12 cellular contexts compared by ENCODE assay signal in the genomic region with DNA sequence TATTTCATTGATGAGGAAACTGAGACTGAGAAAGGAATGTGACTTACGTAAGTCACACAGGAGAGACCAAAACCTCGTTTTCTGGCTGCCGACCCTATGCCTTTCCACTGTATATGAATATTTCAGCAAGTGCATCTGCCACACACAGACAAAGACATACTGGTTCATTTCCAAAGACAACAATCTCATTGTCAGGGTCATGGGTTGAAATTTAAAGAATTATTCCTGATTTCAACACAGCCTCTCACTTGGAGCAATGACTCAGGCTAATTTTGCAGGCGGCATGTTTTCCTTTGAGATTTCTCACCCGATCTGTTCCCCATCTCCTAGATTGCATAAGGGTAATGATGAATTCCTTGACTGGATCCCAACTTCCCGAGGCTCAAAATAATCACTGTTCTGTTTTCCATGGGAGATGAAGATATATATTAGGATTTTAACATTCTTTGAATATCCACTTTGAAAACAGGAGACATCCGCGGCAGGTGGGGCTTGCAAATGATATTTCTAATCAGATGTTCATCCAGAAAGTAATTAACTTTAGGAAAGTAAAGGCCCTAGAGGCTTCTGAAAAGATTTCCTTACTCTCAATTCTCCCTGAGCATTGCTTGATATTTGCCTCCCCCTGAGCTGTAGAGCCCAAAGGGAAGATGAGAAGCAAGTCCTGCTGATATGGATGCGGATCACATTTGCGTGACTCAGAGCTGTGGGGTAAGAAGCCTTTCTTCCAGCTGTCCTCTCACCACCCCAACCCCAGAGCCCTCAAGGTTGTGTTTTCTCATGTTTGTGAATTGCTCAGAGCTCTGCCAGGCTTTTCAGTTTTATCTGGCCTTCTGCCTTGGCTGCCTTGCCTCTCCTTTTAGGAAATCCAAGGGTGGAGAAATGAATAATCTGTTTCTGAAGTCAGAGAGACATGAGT.
DNase-seq lines count a peak whose midpoint lies in the region; ATAC-seq, FAIRE-seq and TF ChIP-seq lines count a peak whose summit lies in the region.
"Had no signal": no experiment of that assay in that cellular context is flagged by ENCODE, and none has a peak within 500 bp of the region (broad histone marks: within the 10 kb centered on the region; RNA-seq: fewer than 3 reads in every experiment).

No MANE protein-coding gene starts in this region.

- H3K36me3 ChIP-seq in SK-N-SH (replicated peaks in 1 of 2; ENCODE audit: control insufficient read depth in 1 of 2, insufficient read depth in 2 of 2, low read length in 1 of 2) (no peaks in the 10 kb centered on the region), pancreas (no peaks in the 10 kb centered on the region)
- H3K36me3 ChIP-seq: neutrophil had no signal

- TF ChIP-seq CTCF in Calu3 (IDR thresholded peaks at IDR 0.05; ENCODE audit: unreplicated experiment): no peak
- no peak for TF ChIP-seq CTCF in SK-N-SH (IDR thresholded peaks at IDR 0.05)
- no peak for TF ChIP-seq CTCF in pancreas (IDR thresholded peaks at IDR 0.05)

- DNase-seq in Calu3 (no peak), SK-N-SH (no peak), fibroblast of the conjunctiva (ENCODE audit: low read depth) (peak; percentile 97), pancreas (peak in 1 of 6 donors; percentile 17), HT-29 (ENCODE audit: low spot score) (no peak), NCI-H1436 treated with DMSO at 0.1 percent for 48 hours (lab: John Stamatoyannopoulos, UW) (no peak)
- DNase-seq: NCI-H1092 had no signal

- no peaks in the 10 kb centered on the region for H3K27me3 Mint-ChIP-seq in Calu3 (ENCODE audit: unreplicated experiment)

- WGBS in SK-N-SH (ENCODE audit: low lambda C conversion rate): 70% methylated on average over 10 of the region's 10 CpGs
- WGBS in pancreas, 2 donors: 82 to 88% methylated on average over 10 of the region's 10 CpGs

- peaks cover 61% of the 10 kb centered on the region for H3K4me1 Mint-ChIP-seq in Calu3 (ENCODE audit: low read depth, unreplicated experiment)

- H3K79me2 ChIP-seq in SK-N-SH (ENCODE audit: insufficient read depth): no peaks in the 10 kb centered on the region

- peak overlapping the region; percentile 23 for H3K27ac Mint-ChIP-seq in Calu3 (ENCODE audit: unreplicated experiment)

- intact Hi-C loops in Calu3 (cut with micrococcal nuclease; ENCODE audit: unreplicated experiment): loop anchor here (10.0 kb wide), 1 partner anchor 176 kb away; no protein-coding TSS in a partner anchor
- intact Hi-C loops in pancreas (cut with DNase I): no loop called here

- BruUV-seq in Calu3 (replicated peaks; lab: Mats Ljungman, UMichigan): no TSS peak

- peak overlapping the region; percentile 43 for H3K4me2 ChIP-seq in SK-N-SH

- H2AFZ ChIP-seq in SK-N-SH (ENCODE audit: low read depth): no peak overlapping the region

- H4K20me1 ChIP-seq in SK-N-SH (ENCODE audit: insufficient read depth): no peaks in the 10 kb centered on the region

- H3K9me3 Mint-ChIP-seq in Calu3 (ENCODE audit: low read depth, unreplicated experiment): no peaks in the 10 kb centered on the region

- ATAC-seq in pancreas (peak in 3 of 4 donors; percentile 15 to 45 (median 33)), HG02884 (IDR thresholded peaks at IDR 0.05; ENCODE audit: unreplicated experiment) (no peak), GM21723 (IDR thresholded peaks at IDR 0.05; ENCODE audit: unreplicated experiment) (no peak)

- H3K9me2 ChIP-seq in SK-N-SH: no peaks in the 10 kb centered on the region

- peaks cover 4% of the 10 kb centered on the region for H3K36me3 Mint-ChIP-seq in Calu3 (ENCODE audit: insufficient read depth, unreplicated experiment)

- H3F3A ChIP-seq in SK-N-SH (replicated peaks; ENCODE audit: insufficient read depth): peaks cover 28% of the 10 kb centered on the region

- no peak for FAIRE-seq in pancreas (lab: Jason Lieb, UNC)
- FAIRE-seq: D721Med had no signal

- H3K27ac ChIP-seq in SK-N-SH (ENCODE audit: low read depth in 2 of 2, low read length in 1 of 2): peak overlapping the region in 1 of 2 experiments; percentile 84; a peak in 2 of 4 replicates
- H3K27ac ChIP-seq in pancreas: no peak overlapping the region
- H3K27ac ChIP-seq: neutrophil, SK-N-MC had no signal

- TF ChIP-seq RAD21 in SK-N-SH (IDR thresholded peaks at IDR 0.05; ENCODE audit: low read length): no peak

- H3K4me1 ChIP-seq in SK-N-SH (ENCODE audit: control insufficient read depth in 1 of 2, insufficient read depth in 2 of 2, low read depth in 1 of 2, low read length in 1 of 2) (peaks cover 9 to 48% of the 10 kb centered on the region in 2 experiments), pancreas (peaks cover 9 to 50% (median 33%) of the 10 kb centered on the region in 3 donors)

- POLR2A ChIA-PET in SK-N-SH (lab: Yijun Ruan, JAX): no interaction called here

- H3K27me3 ChIP-seq in SK-N-SH (ENCODE audit: insufficient read depth) (no peaks in the 10 kb centered on the region), pancreas (no peaks in the 10 kb centered on the region)
- H3K27me3 ChIP-seq: neutrophil had no signal

- no peak overlapping the region for H3K4me3 ChIP-seq in SK-N-SH (ENCODE audit: low read depth in 2 of 2, low read length in 1 of 2)
- no peak overlapping the region for H3K4me3 ChIP-seq in pancreas
- H3K4me3 ChIP-seq: SK-N-MC had no signal

- TF ChIP-seq EP300 in SK-N-SH (IDR thresholded peaks at IDR 0.05; ENCODE audit: borderline replicate concordance in 1 of 2, low read depth in 1 of 2, low read length in 1 of 2): 0 out of 4 replicates have a peak, but pooled peaks of 1 of the 2 experiments have one; percentile 6

- no peaks in the 10 kb centered on the region for H3K9me3 ChIP-seq in SK-N-SH
- H3K9me3 ChIP-seq in pancreas: no peaks in the 10 kb centered on the region
- H3K9me3 ChIP-seq: neutrophil had no signal

- H3K4me3 Mint-ChIP-seq in Calu3 (ENCODE audit: low read depth, unreplicated experiment): no peak overlapping the region

- H3K9ac ChIP-seq in SK-N-SH: no peak overlapping the region; the same call in 1 of the 2 replicates

- CTCF ChIA-PET in Calu3 (lab: Charles Lee): interaction anchor here (0.6 kb wide), 1 partner anchor 81 kb away, joined by 3 read pairs; no protein-coding TSS in a partner anchor
- CTCF ChIA-PET in SK-N-SH (lab: Yijun Ruan, JAX): interaction anchor here (1.2 kb wide), 1 partner anchor 12 kb away, joined by 3 read pairs; no protein-coding TSS in a partner anchor

TF ChIP-seq in SK-N-SH, 30 proteins besides CTCF, POLR2A, EP300 and RAD21:
- TF ChIP-seq TEAD4 (IDR thresholded peaks at IDR 0.05; ENCODE audit: borderline replicate concordance, insufficient read depth): no peak
- no peak for TF ChIP-seq EZH2phosphoT487 (IDR thresholded peaks at IDR 0.05; ENCODE audit: borderline replicate concordance, low read depth)
- TF ChIP-seq, protein P1, sequence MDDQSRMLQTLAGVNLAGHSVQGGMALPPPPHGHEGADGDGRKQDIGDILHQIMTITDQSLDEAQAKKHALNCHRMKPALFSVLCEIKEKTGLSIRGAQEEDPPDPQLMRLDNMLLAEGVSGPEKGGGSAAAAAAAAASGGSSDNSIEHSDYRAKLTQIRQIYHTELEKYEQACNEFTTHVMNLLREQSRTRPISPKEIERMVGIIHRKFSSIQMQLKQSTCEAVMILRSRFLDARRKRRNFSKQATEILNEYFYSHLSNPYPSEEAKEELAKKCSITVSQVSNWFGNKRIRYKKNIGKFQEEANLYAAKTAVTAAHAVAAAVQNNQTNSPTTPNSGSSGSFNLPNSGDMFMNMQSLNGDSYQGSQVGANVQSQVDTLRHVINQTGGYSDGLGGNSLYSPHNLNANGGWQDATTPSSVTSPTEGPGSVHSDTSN (IDR thresholded peaks at IDR 0.05): 0 out of 2 replicates have a peak, but pooled peaks have one; percentile 11
- peak; percentile 11; the same call in 1 of the 2 replicates for TF ChIP-seq TCF12 (IDR thresholded peaks at IDR 0.05)

Comparison
In these comparisons a context has a peak if more than half of its experiments do, and no peak if none do; other contexts are left out.
1. ATAC-seq: peak in pancreas (3 of 4); none in HG02884 (single experiment) and GM21723 (single experiment).